In the genomic region with DNA sequence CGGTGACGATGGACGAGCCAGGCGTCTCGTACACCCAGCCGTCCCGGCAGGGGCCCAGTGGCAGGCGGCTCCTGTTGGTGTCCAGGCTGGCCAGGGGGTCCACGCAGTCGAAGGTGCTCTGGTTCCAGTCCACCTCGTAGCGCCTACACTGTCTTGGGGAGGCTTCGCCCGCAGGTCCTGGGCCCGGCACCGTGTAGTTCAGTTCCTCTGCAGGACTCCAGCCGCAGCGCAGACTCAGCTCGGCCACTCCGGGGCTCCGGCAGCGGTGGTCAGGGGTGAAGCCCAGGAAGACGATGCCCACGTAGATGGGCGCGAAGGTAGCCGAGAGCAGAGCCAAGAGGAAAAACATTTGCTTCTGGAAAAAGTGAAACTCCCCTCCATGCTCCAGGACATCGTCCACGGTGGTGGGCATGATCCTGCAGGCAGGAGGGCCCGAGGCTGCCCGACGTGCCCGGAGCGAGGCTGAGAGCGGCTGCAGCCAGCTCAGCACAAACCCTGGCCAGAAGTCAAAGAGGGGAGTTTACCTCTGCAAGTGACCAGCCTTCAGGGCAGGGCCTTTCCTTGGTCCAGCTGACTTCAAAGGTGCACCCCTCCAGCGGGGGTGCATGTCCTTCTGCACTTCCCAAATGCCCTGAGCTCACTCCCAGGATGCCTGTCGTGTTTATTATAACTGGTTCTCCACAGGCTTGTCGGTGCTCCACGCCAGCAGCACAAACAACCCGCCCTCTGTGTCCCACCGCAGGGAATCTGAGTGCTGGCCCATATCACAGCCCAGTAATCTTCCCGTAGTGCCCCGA, we compare ENCODE assay signal across 1 cellular context.
TF ChIP-seq lines count a peak whose summit lies in the region.

TSS of gene SLC22A2 (minus strand) at position 476 of the 797 bp plus-strand sequence. CDS start at position 412, 64 bp downstream.

TF ChIP-seq in SK-N-SH treated with all-trans-retinoic acid at 6 μM for 48 hours, 23 proteins besides CTCF, POLR2A, EP300 and RAD21 (continued from another document):
- TF ChIP-seq, protein P1, sequence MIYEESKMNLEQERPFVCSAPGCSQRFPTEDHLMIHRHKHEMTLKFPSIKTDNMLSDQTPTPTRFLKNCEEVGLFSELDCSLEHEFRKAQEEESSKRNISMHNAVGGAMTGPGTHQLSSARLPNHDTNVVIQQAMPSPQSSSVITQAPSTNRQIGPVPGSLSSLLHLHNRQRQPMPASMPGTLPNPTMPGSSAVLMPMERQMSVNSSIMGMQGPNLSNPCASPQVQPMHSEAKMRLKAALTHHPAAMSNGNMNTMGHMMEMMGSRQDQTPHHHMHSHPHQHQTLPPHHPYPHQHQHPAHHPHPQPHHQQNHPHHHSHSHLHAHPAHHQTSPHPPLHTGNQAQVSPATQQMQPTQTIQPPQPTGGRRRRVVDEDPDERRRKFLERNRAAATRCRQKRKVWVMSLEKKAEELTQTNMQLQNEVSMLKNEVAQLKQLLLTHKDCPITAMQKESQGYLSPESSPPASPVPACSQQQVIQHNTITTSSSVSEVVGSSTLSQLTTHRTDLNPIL (CRISPR knock-in tag; IDR thresholded peaks at IDR 0.05; ENCODE audit: low read depth): no peak
- TF ChIP-seq ZNF8 (CRISPR knock-in tag; IDR thresholded peaks at IDR 0.05) (no peak), ESRRG (CRISPR knock-in tag; IDR thresholded peaks at IDR 0.05) (no peak), TSHZ2 (CRISPR knock-in tag; IDR thresholded peaks at IDR 0.05) (no peak), CSDC2 (CRISPR knock-in tag; IDR thresholded peaks at IDR 0.05) (no peak), ZFP3 (CRISPR knock-in tag; IDR thresholded peaks at IDR 0.05) (no peak), TCF4 (CRISPR knock-in tag; IDR thresholded peaks at IDR 0.05; ENCODE audit: borderline replicate concordance) (no peak), BACH2 (CRISPR knock-in tag; IDR thresholded peaks at IDR 0.05; ENCODE audit: borderline replicate concordance) (no peak), ZC3H10 (CRISPR knock-in tag; IDR thresholded peaks at IDR 0.05) (no peak), TOX (CRISPR knock-in tag; IDR thresholded peaks at IDR 0.05; ENCODE audit: borderline replicate concordance) (no peak), ISL1 (CRISPR knock-in tag; IDR thresholded peaks at IDR 0.05) (no peak), PATZ1 (CRISPR knock-in tag; IDR thresholded peaks at IDR 0.05; ENCODE audit: borderline replicate concordance) (no peak), ZFP30 (CRISPR knock-in tag; IDR thresholded peaks at IDR 0.05) (no peak), ZNF565 (CRISPR knock-in tag; conservative IDR thresholded peaks at IDR 0.05; ENCODE audit: low read depth) (no peak)
- TF ChIP-seq, protein P2, sequence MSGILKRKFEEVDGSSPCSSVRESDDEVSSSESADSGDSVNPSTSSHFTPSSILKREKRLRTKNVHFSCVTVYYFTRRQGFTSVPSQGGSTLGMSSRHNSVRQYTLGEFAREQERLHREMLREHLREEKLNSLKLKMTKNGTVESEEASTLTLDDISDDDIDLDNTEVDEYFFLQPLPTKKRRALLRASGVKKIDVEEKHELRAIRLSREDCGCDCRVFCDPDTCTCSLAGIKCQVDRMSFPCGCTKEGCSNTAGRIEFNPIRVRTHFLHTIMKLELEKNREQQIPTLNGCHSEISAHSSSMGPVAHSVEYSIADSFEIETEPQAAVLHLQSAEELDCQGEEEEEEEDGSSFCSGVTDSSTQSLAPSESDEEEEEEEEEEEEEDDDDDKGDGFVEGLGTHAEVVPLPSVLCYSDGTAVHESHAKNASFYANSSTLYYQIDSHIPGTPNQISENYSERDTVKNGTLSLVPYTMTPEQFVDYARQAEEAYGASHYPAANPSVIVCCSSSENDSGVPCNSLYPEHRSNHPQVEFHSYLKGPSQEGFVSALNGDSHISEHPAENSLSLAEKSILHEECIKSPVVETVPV (CRISPR knock-in tag; IDR thresholded peaks at IDR 0.05): no peak
